ENCODE assay signal across 2 cellular contexts in genomic region chr17:73643012-73643845, GRCh38.
TF ChIP-seq lines count a peak whose summit lies in the region.

No MANE protein-coding gene starts in this region.

TF ChIP-seq in HEK293, 187 proteins besides CTCF, POLR2A, EP300 and RAD21 (continued from another document and continues in another):
- TF ChIP-seq PRDM4 (tag by site-specific recombination; IDR thresholded peaks at IDR 0.05) (peak; percentile 92), ZNF530 (tag by site-specific recombination; IDR thresholded peaks at IDR 0.05; ENCODE audit: low read depth) (no peak), TSHZ1 (tag by site-specific recombination; IDR thresholded peaks at IDR 0.05; ENCODE audit: borderline replicate concordance) (no peak), ZNF211 (tag by site-specific recombination; IDR thresholded peaks at IDR 0.05; ENCODE audit: low read depth) (no peak), GLIS2 (tag by site-specific recombination; IDR thresholded peaks at IDR 0.05) (peak; percentile 95), RBAK (tag by site-specific recombination; IDR thresholded peaks at IDR 0.05) (no peak), MZF1 (tag by site-specific recombination; IDR thresholded peaks at IDR 0.05; ENCODE audit: borderline replicate concordance) (0 out of 2 replicates have a peak, but pooled peaks have one; percentile 57), ZNF274 (IDR thresholded peaks at IDR 0.05; ENCODE audit: low read length) (no peak), ZNF274 (tag by site-specific recombination; IDR thresholded peaks at IDR 0.05; ENCODE audit: borderline replicate concordance) (no peak), ZNF600 (tag by site-specific recombination; IDR thresholded peaks at IDR 0.05) (peak; percentile 84), REST (tag by site-specific recombination; IDR thresholded peaks at IDR 0.05) (no peak), SCRT1 (tag by site-specific recombination; IDR thresholded peaks at IDR 0.05; ENCODE audit: borderline replicate concordance) (peak; percentile 94), ZEB2 (tag by site-specific recombination; IDR thresholded peaks at IDR 0.05) (peak; percentile 54), ZXDB (tag by site-specific recombination; IDR thresholded peaks at IDR 0.05) (no peak; the same call in none of the 2 replicates), ZNF626 (tag by site-specific recombination; IDR thresholded peaks at IDR 0.05) (no peak), ZBTB17 (tag by site-specific recombination; IDR thresholded peaks at IDR 0.05) (peak; percentile 97), ZNF660 (tag by site-specific recombination; IDR thresholded peaks at IDR 0.05) (no peak)
- TF ChIP-seq, protein P1, sequence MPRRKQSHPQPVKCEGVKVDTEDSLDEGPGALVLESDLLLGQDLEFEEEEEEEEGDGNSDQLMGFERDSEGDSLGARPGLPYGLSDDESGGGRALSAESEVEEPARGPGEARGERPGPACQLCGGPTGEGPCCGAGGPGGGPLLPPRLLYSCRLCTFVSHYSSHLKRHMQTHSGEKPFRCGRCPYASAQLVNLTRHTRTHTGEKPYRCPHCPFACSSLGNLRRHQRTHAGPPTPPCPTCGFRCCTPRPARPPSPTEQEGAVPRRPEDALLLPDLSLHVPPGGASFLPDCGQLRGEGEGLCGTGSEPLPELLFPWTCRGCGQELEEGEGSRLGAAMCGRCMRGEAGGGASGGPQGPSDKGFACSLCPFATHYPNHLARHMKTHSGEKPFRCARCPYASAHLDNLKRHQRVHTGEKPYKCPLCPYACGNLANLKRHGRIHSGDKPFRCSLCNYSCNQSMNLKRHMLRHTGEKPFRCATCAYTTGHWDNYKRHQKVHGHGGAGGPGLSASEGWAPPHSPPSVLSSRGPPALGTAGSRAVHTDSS (tag by site-specific recombination; IDR thresholded peaks at IDR 0.05): no peak

TF ChIP-seq in WTC11, 78 proteins besides CTCF, POLR2A, EP300 and RAD21 (continued from another document):
- TF ChIP-seq ZNF425 (CRISPR knock-in tag; conservative IDR thresholded peaks at IDR 0.05): no peak
